2 cellular contexts compared by ENCODE assay signal in the genomic region with DNA sequence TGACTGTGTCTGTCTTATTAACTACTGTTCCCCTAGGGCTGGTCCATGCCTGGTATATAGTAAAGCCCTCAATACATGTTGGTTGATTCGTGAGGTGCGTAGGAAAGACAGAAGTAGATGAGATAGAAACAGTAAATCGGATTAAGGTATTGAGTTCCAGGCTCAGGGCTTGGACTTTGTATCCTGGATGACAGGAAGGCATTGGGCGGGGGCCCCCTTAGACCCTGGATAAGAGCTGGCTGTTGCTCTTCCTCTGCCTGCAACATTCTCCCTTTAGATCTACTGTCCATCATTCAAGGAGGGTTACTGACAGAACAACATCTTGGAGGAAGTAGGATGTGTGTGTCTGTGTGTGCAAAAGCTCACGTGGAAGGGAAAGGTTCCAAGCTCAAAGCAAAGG.
TF ChIP-seq lines count a peak whose summit lies in the region.

No MANE protein-coding gene starts in this region.

TF ChIP-seq in GM23338, 12 proteins besides CTCF, POLR2A, EP300 and RAD21 (continued from another document):
- TF ChIP-seq ZNF114 (CRISPR knock-in tag; IDR thresholded peaks at IDR 0.05) (no peak), POLR2AphosphoS5 (IDR thresholded peaks at IDR 0.05; ENCODE audit: low read depth) (no peak), EZH2phosphoT487 (IDR thresholded peaks at IDR 0.05; ENCODE audit: unreplicated experiment) (no peak), STAT1 (IDR thresholded peaks at IDR 0.05; ENCODE audit: unreplicated experiment) (no peak), EZH2 (IDR thresholded peaks at IDR 0.05; ENCODE audit: low read depth, unreplicated experiment) (no peak), ZNF331 (CRISPR knock-in tag; IDR thresholded peaks at IDR 0.05; ENCODE audit: low read depth) (no peak)
- TF ChIP-seq, protein P1, sequence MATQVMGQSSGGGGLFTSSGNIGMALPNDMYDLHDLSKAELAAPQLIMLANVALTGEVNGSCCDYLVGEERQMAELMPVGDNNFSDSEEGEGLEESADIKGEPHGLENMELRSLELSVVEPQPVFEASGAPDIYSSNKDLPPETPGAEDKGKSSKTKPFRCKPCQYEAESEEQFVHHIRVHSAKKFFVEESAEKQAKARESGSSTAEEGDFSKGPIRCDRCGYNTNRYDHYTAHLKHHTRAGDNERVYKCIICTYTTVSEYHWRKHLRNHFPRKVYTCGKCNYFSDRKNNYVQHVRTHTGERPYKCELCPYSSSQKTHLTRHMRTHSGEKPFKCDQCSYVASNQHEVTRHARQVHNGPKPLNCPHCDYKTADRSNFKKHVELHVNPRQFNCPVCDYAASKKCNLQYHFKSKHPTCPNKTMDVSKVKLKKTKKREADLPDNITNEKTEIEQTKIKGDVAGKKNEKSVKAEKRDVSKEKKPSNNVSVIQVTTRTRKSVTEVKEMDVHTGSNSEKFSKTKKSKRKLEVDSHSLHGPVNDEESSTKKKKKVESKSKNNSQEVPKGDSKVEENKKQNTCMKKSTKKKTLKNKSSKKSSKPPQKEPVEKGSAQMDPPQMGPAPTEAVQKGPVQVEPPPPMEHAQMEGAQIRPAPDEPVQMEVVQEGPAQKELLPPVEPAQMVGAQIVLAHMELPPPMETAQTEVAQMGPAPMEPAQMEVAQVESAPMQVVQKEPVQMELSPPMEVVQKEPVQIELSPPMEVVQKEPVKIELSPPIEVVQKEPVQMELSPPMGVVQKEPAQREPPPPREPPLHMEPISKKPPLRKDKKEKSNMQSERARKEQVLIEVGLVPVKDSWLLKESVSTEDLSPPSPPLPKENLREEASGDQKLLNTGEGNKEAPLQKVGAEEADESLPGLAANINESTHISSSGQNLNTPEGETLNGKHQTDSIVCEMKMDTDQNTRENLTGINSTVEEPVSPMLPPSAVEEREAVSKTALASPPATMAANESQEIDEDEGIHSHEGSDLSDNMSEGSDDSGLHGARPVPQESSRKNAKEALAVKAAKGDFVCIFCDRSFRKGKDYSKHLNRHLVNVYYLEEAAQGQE (IDR thresholded peaks at IDR 0.05; ENCODE audit: unreplicated experiment) = no peak
- TF ChIP-seq, protein P2, sequence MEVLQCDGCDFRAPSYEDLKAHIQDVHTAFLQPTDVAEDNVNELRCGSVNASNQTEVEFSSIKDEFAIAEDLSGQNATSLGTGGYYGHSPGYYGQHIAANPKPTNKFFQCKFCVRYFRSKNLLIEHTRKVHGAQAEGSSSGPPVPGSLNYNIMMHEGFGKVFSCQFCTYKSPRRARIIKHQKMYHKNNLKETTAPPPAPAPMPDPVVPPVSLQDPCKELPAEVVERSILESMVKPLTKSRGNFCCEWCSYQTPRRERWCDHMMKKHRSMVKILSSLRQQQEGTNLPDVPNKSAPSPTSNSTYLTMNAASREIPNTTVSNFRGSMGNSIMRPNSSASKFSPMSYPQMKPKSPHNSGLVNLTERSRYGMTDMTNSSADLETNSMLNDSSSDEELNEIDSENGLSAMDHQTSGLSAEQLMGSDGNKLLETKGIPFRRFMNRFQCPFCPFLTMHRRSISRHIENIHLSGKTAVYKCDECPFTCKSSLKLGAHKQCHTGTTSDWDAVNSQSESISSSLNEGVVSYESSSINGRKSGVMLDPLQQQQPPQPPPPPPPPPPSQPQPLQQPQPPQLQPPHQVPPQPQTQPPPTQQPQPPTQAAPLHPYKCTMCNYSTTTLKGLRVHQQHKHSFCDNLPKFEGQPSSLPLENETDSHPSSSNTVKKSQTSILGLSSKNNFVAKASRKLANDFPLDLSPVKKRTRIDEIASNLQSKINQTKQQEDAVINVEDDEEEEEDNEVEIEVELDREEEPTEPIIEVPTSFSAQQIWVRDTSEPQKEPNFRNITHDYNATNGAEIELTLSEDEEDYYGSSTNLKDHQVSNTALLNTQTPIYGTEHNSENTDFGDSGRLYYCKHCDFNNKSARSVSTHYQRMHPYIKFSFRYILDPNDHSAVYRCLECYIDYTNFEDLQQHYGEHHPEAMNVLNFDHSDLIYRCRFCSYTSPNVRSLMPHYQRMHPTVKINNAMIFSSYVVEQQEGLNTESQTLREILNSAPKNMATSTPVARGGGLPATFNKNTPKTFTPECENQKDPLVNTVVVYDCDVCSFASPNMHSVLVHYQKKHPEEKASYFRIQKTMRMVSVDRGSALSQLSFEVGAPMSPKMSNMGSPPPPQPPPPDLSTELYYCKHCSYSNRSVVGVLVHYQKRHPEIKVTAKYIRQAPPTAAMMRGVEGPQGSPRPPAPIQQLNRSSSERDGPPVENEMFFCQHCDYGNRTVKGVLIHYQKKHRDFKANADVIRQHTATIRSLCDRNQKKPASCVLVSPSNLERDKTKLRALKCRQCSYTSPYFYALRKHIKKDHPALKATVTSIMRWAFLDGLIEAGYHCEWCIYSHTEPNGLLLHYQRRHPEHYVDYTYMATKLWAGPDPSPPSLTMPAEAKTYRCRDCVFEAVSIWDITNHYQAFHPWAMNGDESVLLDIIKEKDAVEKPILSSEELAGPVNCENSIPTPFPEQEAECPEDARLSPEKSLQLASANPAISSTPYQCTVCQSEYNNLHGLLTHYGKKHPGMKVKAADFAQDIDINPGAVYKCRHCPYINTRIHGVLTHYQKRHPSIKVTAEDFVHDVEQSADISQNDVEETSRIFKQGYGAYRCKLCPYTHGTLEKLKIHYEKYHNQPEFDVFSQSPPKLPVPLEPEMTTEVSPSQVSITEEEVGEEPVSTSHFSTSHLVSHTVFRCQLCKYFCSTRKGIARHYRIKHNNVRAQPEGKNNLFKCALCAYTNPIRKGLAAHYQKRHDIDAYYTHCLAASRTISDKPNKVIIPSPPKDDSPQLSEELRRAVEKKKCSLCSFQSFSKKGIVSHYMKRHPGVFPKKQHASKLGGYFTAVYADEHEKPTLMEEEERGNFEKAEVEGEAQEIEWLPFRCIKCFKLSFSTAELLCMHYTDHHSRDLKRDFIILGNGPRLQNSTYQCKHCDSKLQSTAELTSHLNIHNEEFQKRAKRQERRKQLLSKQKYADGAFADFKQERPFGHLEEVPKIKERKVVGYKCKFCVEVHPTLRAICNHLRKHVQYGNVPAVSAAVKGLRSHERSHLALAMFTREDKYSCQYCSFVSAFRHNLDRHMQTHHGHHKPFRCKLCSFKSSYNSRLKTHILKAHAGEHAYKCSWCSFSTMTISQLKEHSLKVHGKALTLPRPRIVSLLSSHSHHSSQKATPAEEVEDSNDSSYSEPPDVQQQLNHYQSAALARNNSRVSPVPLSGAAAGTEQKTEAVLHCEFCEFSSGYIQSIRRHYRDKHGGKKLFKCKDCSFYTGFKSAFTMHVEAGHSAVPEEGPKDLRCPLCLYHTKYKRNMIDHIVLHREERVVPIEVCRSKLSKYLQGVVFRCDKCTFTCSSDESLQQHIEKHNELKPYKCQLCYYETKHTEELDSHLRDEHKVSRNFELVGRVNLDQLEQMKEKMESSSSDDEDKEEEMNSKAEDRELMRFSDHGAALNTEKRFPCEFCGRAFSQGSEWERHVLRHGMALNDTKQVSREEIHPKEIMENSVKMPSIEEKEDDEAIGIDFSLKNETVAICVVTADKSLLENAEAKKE (CRISPR knock-in tag; IDR thresholded peaks at IDR 0.05) = no peak
- TF ChIP-seq, protein P3, sequence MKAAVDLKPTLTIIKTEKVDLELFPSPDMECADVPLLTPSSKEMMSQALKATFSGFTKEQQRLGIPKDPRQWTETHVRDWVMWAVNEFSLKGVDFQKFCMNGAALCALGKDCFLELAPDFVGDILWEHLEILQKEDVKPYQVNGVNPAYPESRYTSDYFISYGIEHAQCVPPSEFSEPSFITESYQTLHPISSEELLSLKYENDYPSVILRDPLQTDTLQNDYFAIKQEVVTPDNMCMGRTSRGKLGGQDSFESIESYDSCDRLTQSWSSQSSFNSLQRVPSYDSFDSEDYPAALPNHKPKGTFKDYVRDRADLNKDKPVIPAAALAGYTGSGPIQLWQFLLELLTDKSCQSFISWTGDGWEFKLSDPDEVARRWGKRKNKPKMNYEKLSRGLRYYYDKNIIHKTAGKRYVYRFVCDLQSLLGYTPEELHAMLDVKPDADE (IDR thresholded peaks at IDR 0.05) = no peak

TF ChIP-seq in H1, 55 proteins besides CTCF, POLR2A, EP300 and RAD21 (continued from another document):
- TF ChIP-seq POU5F1 (IDR thresholded peaks at IDR 0.05; ENCODE audit: low read depth, low read length) = no peak
- no peak for TF ChIP-seq KDM5A (IDR thresholded peaks at IDR 0.05; ENCODE audit: low read length)
- TF ChIP-seq SIRT6 (IDR thresholded peaks at IDR 0.05; ENCODE audit: low read length) = no peak
- TF ChIP-seq YY1 (IDR thresholded peaks at IDR 0.05; ENCODE audit: low read depth, low read length) = no peak
